31 cellular contexts compared by ENCODE assay signal in the genomic region with DNA sequence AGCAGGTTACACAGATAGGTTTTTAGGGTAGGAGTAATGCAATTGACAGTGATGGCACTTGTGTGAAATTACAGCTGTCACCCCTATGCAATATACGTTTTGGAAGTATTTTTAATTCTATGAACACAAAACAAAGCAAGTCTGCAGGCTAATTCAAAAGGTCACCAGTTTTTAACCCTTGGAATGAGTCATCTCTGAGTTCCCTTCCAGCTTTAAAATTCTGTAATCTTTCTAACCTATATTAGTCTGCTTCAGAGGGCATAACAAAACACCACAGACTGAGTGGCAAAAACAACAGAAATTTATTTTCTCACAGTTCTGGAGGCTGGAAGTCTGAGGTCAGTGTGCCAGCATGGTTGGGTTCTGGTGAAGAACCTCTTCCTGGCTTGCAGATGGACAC.
DNase-seq lines count a peak whose midpoint lies in the region; ATAC-seq and TF ChIP-seq lines count a peak whose summit lies in the region.
"Had no signal": no experiment of that assay in that cellular context is flagged by ENCODE, and none has a peak within 500 bp of the region (broad histone marks: within the 10 kb centered on the region; RNA-seq: fewer than 3 reads in every experiment).

No MANE protein-coding gene starts in this region.

- DNase-seq in HFFc6 (peak; percentile 10), RPMI7951 (ENCODE audit: low read depth) (peak; percentile 68), fibroblast of mammary gland (ENCODE audit: low read depth) (peak; percentile 28), retinal pigment epithelial cell (ENCODE audit: low read depth) (peak; percentile 79), NCI-H510A treated with DMSO at 0.1 percent for 48 hours (lab: John Stamatoyannopoulos, UW) (no peak)
- DNase-seq in activated CD8-positive, alpha-beta memory T cell treated with anti-CD3 and anti-CD28 coated beads, Interleukin-2, amount 50 U/mL, for 4 hours = no peak
- no peak for DNase-seq in activated naive CD4-positive, alpha-beta T cell treated with anti-CD3 and anti-CD28 coated beads for 36 hours
- DNase-seq: activated CD4-positive, alpha-beta memory T cell treated with anti-CD3 and anti-CD28 coated beads for 36 hours; activated CD4-positive, alpha-beta T cell treated with anti-CD3 and anti-CD28 coated beads for 1 hour; activated naive CD4-positive, alpha-beta T cell treated with anti-CD3 and anti-CD28 coated beads, Interleukin-2, amount 10 ng/mL, durations not matched to agents 7 days and 5 days; C1 segment of cervical spinal cord; Caco-2; DMS79; GF-D8; head of caudate nucleus; kidney; left ventricle myocardium superior; naive thymus-derived CD8-positive, alpha-beta T cell; NCI-H1092; NCI-H1694; NCI-H524; NK-92 treated with Interleukin-12 subunit alpha and Interleukin-12 subunit beta, amount 100 ng/mL, for 24 hours; SHP77; substantia nigra; upper lobe of right lung had no signal

- ATAC-seq in GM18907 (IDR thresholded peaks at IDR 0.05; ENCODE audit: unreplicated experiment) = no peak
- ATAC-seq: GM23338; left ventricle myocardium superior; naive thymus-derived CD8-positive, alpha-beta T cell; stimulated activated effector memory CD8-positive, alpha-beta T cell treated with anti-CD3 and anti-CD28 coated beads, Interleukin-12 subunit alpha, Interleukin-12 subunit beta, amount 100 ng/mL, for 72 hours; upper lobe of right lung had no signal

- H3K9me3 Mint-ChIP-seq in HFFc6 = peaks cover 20% of the 10 kb centered on the region
- H3K9me3 Mint-ChIP-seq in activated naive CD4-positive, alpha-beta T cell treated with anti-CD3 and anti-CD28 coated beads for 36 hours = peaks cover 23% of the 10 kb centered on the region

- intact Hi-C loops in activated naive CD4-positive, alpha-beta T cell treated with anti-CD3 and anti-CD28 coated beads for 36 hours (cut with micrococcal nuclease) = no loop called here

- H3K4me3 Mint-ChIP-seq in HFFc6 = no peak overlapping the region
- H3K4me3 Mint-ChIP-seq in activated naive CD4-positive, alpha-beta T cell treated with anti-CD3 and anti-CD28 coated beads for 36 hours = no peak overlapping the region
- H3K4me3 Mint-ChIP-seq: activated CD4-positive, alpha-beta memory T cell treated with anti-CD3 and anti-CD28 coated beads for 36 hours; activated naive CD4-positive, alpha-beta T cell treated with anti-CD3 and anti-CD28 coated beads, Interleukin-2, amount 10 ng/mL, durations not matched to agents 7 days and 5 days; GM23338; IgD-negative memory B cell; naive thymus-derived CD8-positive, alpha-beta T cell; stimulated activated effector memory CD8-positive, alpha-beta T cell treated with anti-CD3 and anti-CD28 coated beads, Interleukin-12 subunit alpha, Interleukin-12 subunit beta, amount 100 ng/mL, for 72 hours; T-helper 2 cell treated with Interferon-gamma antibody and Interleukin-4, amounts not matched to agents 5 μg/mL and 100 μg/mL, for 36 hours had no signal

- no peak overlapping the region for H3K27ac Mint-ChIP-seq in HFFc6
- H3K27ac Mint-ChIP-seq in activated naive CD4-positive, alpha-beta T cell treated with anti-CD3 and anti-CD28 coated beads for 36 hours = no peak overlapping the region
- H3K27ac Mint-ChIP-seq: activated CD4-positive, alpha-beta memory T cell treated with anti-CD3 and anti-CD28 coated beads for 36 hours; activated naive CD4-positive, alpha-beta T cell treated with anti-CD3 and anti-CD28 coated beads, Interleukin-2, amount 10 ng/mL, durations not matched to agents 7 days and 5 days; GM23338; IgD-negative memory B cell; naive thymus-derived CD8-positive, alpha-beta T cell; progenitor cell of endocrine pancreas; stimulated activated effector memory CD8-positive, alpha-beta T cell treated with anti-CD3 and anti-CD28 coated beads, Interleukin-12 subunit alpha, Interleukin-12 subunit beta, amount 100 ng/mL, for 72 hours; T-helper 2 cell treated with Interferon-gamma antibody and Interleukin-4, amounts not matched to agents 5 μg/mL and 100 μg/mL, for 36 hours had no signal

- peaks cover 12% of the 10 kb centered on the region for H3K4me1 Mint-ChIP-seq in HFFc6 (ENCODE audit: low read depth)
- no peaks in the 10 kb centered on the region for H3K4me1 Mint-ChIP-seq in activated naive CD4-positive, alpha-beta T cell treated with anti-CD3 and anti-CD28 coated beads for 36 hours (ENCODE audit: low read depth)
- H3K4me1 Mint-ChIP-seq: activated naive CD4-positive, alpha-beta T cell treated with anti-CD3 and anti-CD28 coated beads, Interleukin-2, amount 10 ng/mL, durations not matched to agents 7 days and 5 days; GM23338; IgD-negative memory B cell; naive thymus-derived CD8-positive, alpha-beta T cell; stimulated activated effector memory CD8-positive, alpha-beta T cell treated with anti-CD3 and anti-CD28 coated beads, Interleukin-12 subunit alpha, Interleukin-12 subunit beta, amount 100 ng/mL, for 72 hours had no signal

- no peak for TF ChIP-seq CTCF in HFFc6 (IDR thresholded peaks at IDR 0.05)
- TF ChIP-seq CTCF in fibroblast of mammary gland (conservative IDR thresholded peaks at IDR 0.05; ENCODE audit: control insufficient read depth, insufficient read depth, low read depth, low read length) = no peak
- no peak for TF ChIP-seq CTCF in retinal pigment epithelial cell (conservative IDR thresholded peaks at IDR 0.05; ENCODE audit: low read depth, low read length)

- no peaks in the 10 kb centered on the region; the same call in 1 of the 2 replicates for H3K27me3 Mint-ChIP-seq in HFFc6 (ENCODE audit: insufficient read depth)
- H3K27me3 Mint-ChIP-seq in activated naive CD4-positive, alpha-beta T cell treated with anti-CD3 and anti-CD28 coated beads for 36 hours (ENCODE audit: low read depth) = no peaks in the 10 kb centered on the region
- H3K27me3 Mint-ChIP-seq: activated CD4-positive, alpha-beta memory T cell treated with anti-CD3 and anti-CD28 coated beads for 36 hours; activated naive CD4-positive, alpha-beta T cell treated with anti-CD3 and anti-CD28 coated beads, Interleukin-2, amount 10 ng/mL, durations not matched to agents 7 days and 5 days; IgD-negative memory B cell; naive thymus-derived CD8-positive, alpha-beta T cell; progenitor cell of endocrine pancreas had no signal

- H3K36me3 Mint-ChIP-seq in HFFc6 (ENCODE audit: low read depth) = no peaks in the 10 kb centered on the region
- H3K36me3 Mint-ChIP-seq in activated naive CD4-positive, alpha-beta T cell treated with anti-CD3 and anti-CD28 coated beads for 36 hours (ENCODE audit: low read depth) = no peaks in the 10 kb centered on the region
- H3K36me3 Mint-ChIP-seq: activated CD4-positive, alpha-beta memory T cell treated with anti-CD3 and anti-CD28 coated beads for 36 hours; activated naive CD4-positive, alpha-beta T cell treated with anti-CD3 and anti-CD28 coated beads, Interleukin-2, amount 10 ng/mL, durations not matched to agents 7 days and 5 days; IgD-negative memory B cell; naive thymus-derived CD8-positive, alpha-beta T cell; stimulated activated effector memory CD8-positive, alpha-beta T cell treated with anti-CD3 and anti-CD28 coated beads, Interleukin-12 subunit alpha, Interleukin-12 subunit beta, amount 100 ng/mL, for 72 hours had no signal

- CTCF ChIA-PET in activated naive CD4-positive, alpha-beta T cell treated with anti-CD3 and anti-CD28 coated beads for 36 hours (lab: Charles Lee) = no interaction called here

- H3K4me3 ChIP-seq in fibroblast of mammary gland (ENCODE audit: control insufficient read depth, low read depth, low read length) = no peak overlapping the region
- H3K4me3 ChIP-seq in retinal pigment epithelial cell (ENCODE audit: low read length) = no peak overlapping the region
- H3K4me3 ChIP-seq: GM23338, upper lobe of right lung had no signal

Comparison
In these comparisons a context has a peak if more than half of its experiments do, and no peak if none do; other contexts are left out.
1. DNase-seq: peak in HFFc6 (single experiment), RPMI7951 (single experiment), fibroblast of mammary gland (single experiment) and retinal pigment epithelial cell (single experiment); none in NCI-H510A treated with DMSO at 0.1 percent for 48 hours (single experiment), activated CD8-positive, alpha-beta memory T cell treated with anti-CD3 and anti-CD28 coated beads, Interleukin-2, amount 50 U/mL, for 4 hours (single experiment) and activated naive CD4-positive, alpha-beta T cell treated with anti-CD3 and anti-CD28 coated beads for 36 hours (single experiment).